ENCODE assay signal across 9 cellular contexts in genomic region chr7:47100815-47101435, GRCh38.
DNase-seq lines count a peak whose midpoint lies in the region; ATAC-seq, FAIRE-seq and TF ChIP-seq lines count a peak whose summit lies in the region.
"Had no signal": no experiment of that assay in that cellular context is flagged by ENCODE, and none has a peak within 500 bp of the region (broad histone marks: within the 10 kb centered on the region; RNA-seq: fewer than 3 reads in every experiment).

No MANE protein-coding gene starts in this region.

- no peak overlapping the region for H3K27ac Mint-ChIP-seq in endodermal cell
- H3K27ac Mint-ChIP-seq in T-helper 2 cell treated with Interferon-gamma antibody and Interleukin-4, amounts not matched to agents 5 μg/mL and 100 μg/mL, for 36 hours = no peak overlapping the region
- H3K27ac Mint-ChIP-seq: activated naive CD8-positive, alpha-beta T cell had no signal

- peaks cover 3% of the 10 kb centered on the region for H3K9me3 Mint-ChIP-seq in endodermal cell
- no peaks in the 10 kb centered on the region for H3K9me3 Mint-ChIP-seq in T-helper 2 cell treated with Interferon-gamma antibody and Interleukin-4, amounts not matched to agents 5 μg/mL and 100 μg/mL, for 36 hours

- WGBS in endodermal cell (ENCODE audit: insufficient coverage in 1 of 2, insufficient read length in 1 of 2), 2 experiments = 38 to 43% methylated on average over 5 of the region's 5 CpGs
- WGBS in pancreas, 2 donors = 46 to 47% methylated on average over 5 of the region's 5 CpGs

- no peak overlapping the region for H3K4me3 ChIP-seq in cardiac muscle cell
- no peak overlapping the region for H3K4me3 ChIP-seq in right atrium auricular region
- H3K4me3 ChIP-seq in endodermal cell (ENCODE audit: low read length) = no peak overlapping the region
- H3K4me3 ChIP-seq in pancreas = no peak overlapping the region

- no peak overlapping the region for H3K4me3 Mint-ChIP-seq in endodermal cell
- no peak overlapping the region for H3K4me3 Mint-ChIP-seq in T-helper 2 cell treated with Interferon-gamma antibody and Interleukin-4, amounts not matched to agents 5 μg/mL and 100 μg/mL, for 36 hours
- H3K4me3 Mint-ChIP-seq: activated naive CD8-positive, alpha-beta T cell had no signal

- H3K27ac ChIP-seq in cardiac muscle cell (no peak overlapping the region), right atrium auricular region (no peak overlapping the region), endodermal cell (ENCODE audit: low read depth, low read length) (no peak overlapping the region), pancreas (no peak overlapping the region)

- no peaks in the 10 kb centered on the region for H3K4me1 Mint-ChIP-seq in endodermal cell
- H3K4me1 Mint-ChIP-seq in T-helper 2 cell treated with Interferon-gamma antibody and Interleukin-4, amounts not matched to agents 5 μg/mL and 100 μg/mL, for 36 hours (ENCODE audit: low read depth) = no peaks in the 10 kb centered on the region

- H3K27me3 ChIP-seq in cardiac muscle cell = no peaks in the 10 kb centered on the region
- H3K27me3 ChIP-seq in right atrium auricular region = no peaks in the 10 kb centered on the region
- no peaks in the 10 kb centered on the region for H3K27me3 ChIP-seq in endodermal cell (ENCODE audit: control insufficient read depth, insufficient read depth, low read length, poor library complexity, severe bottlenecking)
- H3K27me3 ChIP-seq in pancreas = no peaks in the 10 kb centered on the region

- no peak overlapping the region for H3K9ac ChIP-seq in endodermal cell (ENCODE audit: extremely low read depth, low read length, poor library complexity, severe bottlenecking)

- no peak for FAIRE-seq in pancreas (lab: Jason Lieb, UNC)

- no peaks in the 10 kb centered on the region for H3K36me3 Mint-ChIP-seq in endodermal cell (ENCODE audit: low read depth)
- no peaks in the 10 kb centered on the region for H3K36me3 Mint-ChIP-seq in T-helper 2 cell treated with Interferon-gamma antibody and Interleukin-4, amounts not matched to agents 5 μg/mL and 100 μg/mL, for 36 hours (ENCODE audit: low read depth)
- H3K36me3 Mint-ChIP-seq: activated naive CD8-positive, alpha-beta T cell had no signal

- H3K9me3 ChIP-seq in cardiac muscle cell (ENCODE audit: low read depth) (no peaks in the 10 kb centered on the region), right atrium auricular region (no peaks in the 10 kb centered on the region), endodermal cell (ENCODE audit: control insufficient read depth, low read length) (no peaks in the 10 kb centered on the region), pancreas (no peaks in the 10 kb centered on the region)

- intact Hi-C loops in pancreas (cut with DNase I) = no loop called here

- peak; percentile 54 to 84 for DNase-seq in cardiac muscle cell (ENCODE audit: low read depth in 1 of 2, low spot score in 1 of 2)
- DNase-seq in right atrium auricular region (ENCODE audit: low spot score) = no peak
- DNase-seq in NOMO-1 treated with DMSO at 0.1 percent for 48 hours (lab: John Stamatoyannopoulos, UW; ENCODE audit: unreplicated experiment) = peak; percentile 57
- DNase-seq in endodermal cell = peak; percentile 91
- peak in 5 of 6 donors; percentile 59 to 81 (median 61) for DNase-seq in pancreas
- DNase-seq in DMS153 treated with DMSO at 0.1 percent for 48 hours (lab: John Stamatoyannopoulos, UW; ENCODE audit: unreplicated experiment) = no peak
- no peak for DNase-seq in DMS79 (lab: John Stamatoyannopoulos, UW)
- DNase-seq in T-helper 2 cell treated with Interferon-gamma antibody and Interleukin-4, amounts not matched to agents 5 μg/mL and 100 μg/mL, for 36 hours (ENCODE audit: low spot score) = no peak

- peak; percentile 83 to 99 (median 92) for ATAC-seq in pancreas

- peak; percentile 85 for TF ChIP-seq CTCF in cardiac muscle cell (IDR thresholded peaks at IDR 0.05; ENCODE audit: low read depth, low read length)
- peak in 1 of 2 donors; percentile 56 for TF ChIP-seq CTCF in right atrium auricular region (IDR thresholded peaks at IDR 0.05)
- TF ChIP-seq CTCF in endodermal cell (conservative IDR thresholded peaks at IDR 0.05) = peak; percentile 90
- TF ChIP-seq CTCF in pancreas (IDR thresholded peaks at IDR 0.05) = peak in 3 of 4 donors; percentile 16 to 45 (median 38)

- H3K36me3 ChIP-seq in cardiac muscle cell = no peaks in the 10 kb centered on the region
- no peaks in the 10 kb centered on the region for H3K36me3 ChIP-seq in right atrium auricular region
- H3K36me3 ChIP-seq in endodermal cell (ENCODE audit: control insufficient read depth, insufficient read depth, low read length) = no peaks in the 10 kb centered on the region
- H3K36me3 ChIP-seq in pancreas = no peaks in the 10 kb centered on the region

- H3K27me3 Mint-ChIP-seq in endodermal cell (ENCODE audit: insufficient read depth) = no peaks in the 10 kb centered on the region
- H3K27me3 Mint-ChIP-seq in T-helper 2 cell treated with Interferon-gamma antibody and Interleukin-4, amounts not matched to agents 5 μg/mL and 100 μg/mL, for 36 hours (ENCODE audit: low read depth) = no peaks in the 10 kb centered on the region
- H3K27me3 Mint-ChIP-seq: activated naive CD8-positive, alpha-beta T cell had no signal

- H3K4me1 ChIP-seq in cardiac muscle cell (ENCODE audit: low read depth) (no peaks in the 10 kb centered on the region), right atrium auricular region (no peaks in the 10 kb centered on the region), endodermal cell (ENCODE audit: control insufficient read depth, insufficient read depth, low read length) (no peaks in the 10 kb centered on the region), pancreas (no peaks in the 10 kb centered on the region)

Comparison
In these comparisons a context has a peak if more than half of its experiments do, and no peak if none do; other contexts are left out.
1. DNase-seq: peak in cardiac muscle cell (2 of 2), NOMO-1 treated with DMSO at 0.1 percent for 48 hours (single experiment), endodermal cell (single experiment) and pancreas (5 of 6); none in right atrium auricular region (single experiment), DMS153 treated with DMSO at 0.1 percent for 48 hours (single experiment), DMS79 (single experiment) and T-helper 2 cell treated with Interferon-gamma antibody and Interleukin-4, amounts not matched to agents 5 μg/mL and 100 μg/mL, for 36 hours (single experiment).